Comparison of ENCODE assay signal across 18 cellular contexts in genomic region chr3:169627789-169628188, GRCh38. TPM values are rescaled to one million over a fixed set of nuclear protein-coding genes. Genes with fewer than 3 reads are reported as not detected.
"Had no signal": no experiment of that assay in that cellular context is flagged by ENCODE, and none has a peak within 500 bp of the region (broad histone marks: within the 10 kb centered on the region; RNA-seq: fewer than 3 reads in every experiment).

No MANE protein-coding gene starts in this region.

- H3K4me3 Mint-ChIP-seq: activated CD4-positive, alpha-beta memory T cell treated with anti-CD3 and anti-CD28 coated beads, Interleukin-2, amount 10 ng/mL, durations not matched to agents 7 days and 5 days; activated CD4-positive, alpha-beta T cell treated with anti-CD3 and anti-CD28 coated beads for 36 hours; activated naive CD8-positive, alpha-beta T cell treated with anti-CD3 and anti-CD28 coated beads, Interleukin-2, amount 50 U/mL, for 24 hours; naive thymus-derived CD4-positive, alpha-beta T cell; stimulated activated effector memory CD8-positive, alpha-beta T cell treated with anti-CD3 and anti-CD28 coated beads, Interleukin-12 subunit alpha, Interleukin-12 subunit beta, amount 100 ng/mL, for 72 hours; T-cell had no signal

- DNase-seq: activated CD4-positive, alpha-beta memory T cell treated with anti-CD3 and anti-CD28 coated beads, Interleukin-2, amount 10 ng/mL, durations not matched to agents 7 days and 5 days; activated CD4-positive, alpha-beta T cell treated with anti-CD3 and anti-CD28 coated beads for 36 hours; activated CD8-positive, alpha-beta memory T cell treated with anti-CD3 and anti-CD28 coated beads, Interleukin-2, amount 50 U/mL, for 48 hours; activated naive CD4-positive, alpha-beta T cell treated with Interleukin-2 at 50 U/mL for 16 hours; activated naive CD8-positive, alpha-beta T cell treated with anti-CD3 and anti-CD28 coated beads, Interleukin-2, amount 50 U/mL, for 24 hours; foreskin keratinocyte; heart left ventricle; kidney; naive thymus-derived CD4-positive, alpha-beta T cell; right cardiac atrium; small intestine; T-cell; T1000 had no signal

- H3K9me3 Mint-ChIP-seq: activated CD4-positive, alpha-beta memory T cell treated with anti-CD3 and anti-CD28 coated beads, Interleukin-2, amount 10 ng/mL, durations not matched to agents 7 days and 5 days; activated naive CD8-positive, alpha-beta T cell treated with anti-CD3 and anti-CD28 coated beads, Interleukin-2, amount 50 U/mL, for 24 hours; naive thymus-derived CD4-positive, alpha-beta T cell; stimulated activated effector memory CD8-positive, alpha-beta T cell treated with anti-CD3 and anti-CD28 coated beads, Interleukin-12 subunit alpha, Interleukin-12 subunit beta, amount 100 ng/mL, for 72 hours; T-cell had no signal

- H3K27ac Mint-ChIP-seq: activated CD4-positive, alpha-beta memory T cell treated with anti-CD3 and anti-CD28 coated beads, Interleukin-2, amount 10 ng/mL, durations not matched to agents 7 days and 5 days; activated CD4-positive, alpha-beta T cell treated with anti-CD3 and anti-CD28 coated beads for 36 hours; activated naive CD8-positive, alpha-beta T cell treated with anti-CD3 and anti-CD28 coated beads, Interleukin-2, amount 50 U/mL, for 24 hours; naive thymus-derived CD4-positive, alpha-beta T cell; stimulated activated effector memory CD8-positive, alpha-beta T cell treated with anti-CD3 and anti-CD28 coated beads, Interleukin-12 subunit alpha, Interleukin-12 subunit beta, amount 100 ng/mL, for 72 hours; T-cell had no signal

- H3K4me3 ChIP-seq: ascending aorta, cardiac muscle cell, heart left ventricle, tibial nerve had no signal

- H3K36me3 Mint-ChIP-seq: stimulated activated effector memory CD8-positive, alpha-beta T cell treated with anti-CD3 and anti-CD28 coated beads, Interleukin-12 subunit alpha, Interleukin-12 subunit beta, amount 100 ng/mL, for 72 hours; T-cell had no signal

- ATAC-seq: activated naive CD8-positive, alpha-beta T cell treated with anti-CD3 and anti-CD28 coated beads, Interleukin-2, amount 50 U/mL, for 24 hours; foreskin keratinocyte; heart left ventricle; naive thymus-derived CD4-positive, alpha-beta T cell; right cardiac atrium; stimulated activated effector memory CD8-positive, alpha-beta T cell treated with anti-CD3 and anti-CD28 coated beads, Interleukin-12 subunit alpha, Interleukin-12 subunit beta, amount 100 ng/mL, for 72 hours; T-cell had no signal

- H3K27me3 ChIP-seq: ascending aorta, cardiac muscle cell, foreskin keratinocyte, heart left ventricle, tibial nerve had no signal

- H3K4me1 Mint-ChIP-seq: activated CD4-positive, alpha-beta memory T cell treated with anti-CD3 and anti-CD28 coated beads, Interleukin-2, amount 10 ng/mL, durations not matched to agents 7 days and 5 days; activated CD4-positive, alpha-beta T cell treated with anti-CD3 and anti-CD28 coated beads for 36 hours; activated naive CD8-positive, alpha-beta T cell treated with anti-CD3 and anti-CD28 coated beads, Interleukin-2, amount 50 U/mL, for 24 hours; stimulated activated effector memory CD8-positive, alpha-beta T cell treated with anti-CD3 and anti-CD28 coated beads, Interleukin-12 subunit alpha, Interleukin-12 subunit beta, amount 100 ng/mL, for 72 hours had no signal

- H3K9me3 ChIP-seq: ascending aorta, heart left ventricle, tibial nerve had no signal

- H3K4me1 ChIP-seq: foreskin keratinocyte had no signal

- H3K36me3 ChIP-seq: ascending aorta, cardiac muscle cell, heart left ventricle, tibial nerve had no signal

- H3K27ac ChIP-seq: cardiac muscle cell, foreskin keratinocyte, heart left ventricle, tibial nerve, VCaP had no signal

- FAIRE-seq: kidney, small intestine had no signal

RNA-seq across cellular contexts. Expression of gene MECOM, which starts 35.7 kb away (rescaled TPM):
- total RNA-seq: activated CD4-positive, alpha-beta memory T cell treated with anti-CD3 and anti-CD28 coated beads, Interleukin-2, amount 10 ng/mL, durations not matched to agents 7 days and 5 days; activated CD4-positive, alpha-beta T cell treated with anti-CD3 and anti-CD28 coated beads for 36 hours had no signal
- polyA plus RNA-seq: naive thymus-derived CD4-positive, alpha-beta T cell had no signal
